21 cellular contexts compared by ENCODE assay signal in genomic region chr18:31652875-31653274, GRCh38. TPM values are rescaled to one million over a fixed set of nuclear protein-coding genes. Genes with fewer than 3 reads are reported as not detected.
A peak's percentile ranks its signal among the peaks of the same experiment; 100 is the strongest.
DNase-seq lines count a peak whose midpoint lies in the region; ATAC-seq, FAIRE-seq and TF ChIP-seq lines count a peak whose summit lies in the region.
"Had no signal": no experiment of that assay in that cellular context is flagged by ENCODE, and none has a peak within 500 bp of the region (broad histone marks: within the 10 kb centered on the region; RNA-seq: fewer than 3 reads in every experiment).

No MANE protein-coding gene starts in this region.

- peaks cover 35% of the 10 kb centered on the region for H3K4me1 ChIP-seq in Caco-2
- no peaks in the 10 kb centered on the region for H3K4me1 ChIP-seq in K562 (replicated peaks in 1 of 2; ENCODE audit: control insufficient read depth in 2 of 2, insufficient read depth in 2 of 2, low read length in 2 of 2)

- TF ChIP-seq EP300 in K562 (IDR thresholded peaks at IDR 0.05; ENCODE audit: low read length), result no peak

- H3K27me3 ChIP-seq in Caco-2 (replicated peaks; ENCODE audit: control insufficient read depth, insufficient read depth, low read length), result no peaks in the 10 kb centered on the region
- peaks cover 13 to 24% of the 10 kb centered on the region in 2 experiments for H3K27me3 ChIP-seq in K562 (ENCODE audit: control insufficient read depth in 2 of 2, insufficient read depth in 2 of 2, low read length in 2 of 2)

- CTCF ChIA-PET in Caco-2 (lab: Charles Lee), result no interaction called here
- CTCF ChIA-PET in K562 (lab: Yijun Ruan, JAX; ENCODE audit: low intra/inter-chr PET ratio), result no interaction called here

- no peaks in the 10 kb centered on the region for H3K9me3 ChIP-seq in Caco-2
- H3K9me3 ChIP-seq in K562 (replicated peaks; ENCODE audit: control insufficient read depth, insufficient read depth, low read depth, low read length), result no peaks in the 10 kb centered on the region

- peaks cover 32% of the 10 kb centered on the region for H3K36me3 Mint-ChIP-seq in Caco-2 (ENCODE audit: insufficient read depth, unreplicated experiment)
- peaks cover 31% of the 10 kb centered on the region for H3K36me3 Mint-ChIP-seq in nephron progenitor cell (ENCODE audit: low read depth)
- H3K36me3 Mint-ChIP-seq: CD8-positive, alpha-beta memory T cell; IgD-negative memory B cell had no signal

- H4K20me1 ChIP-seq in K562 (replicated peaks; ENCODE audit: control insufficient read depth, insufficient read depth, low read length), result no peaks in the 10 kb centered on the region

- H3K36me3 ChIP-seq in Caco-2 (ENCODE audit: control insufficient read depth, insufficient read depth, low read length), result no peaks in the 10 kb centered on the region
- no peaks in the 10 kb centered on the region for H3K36me3 ChIP-seq in K562 (ENCODE audit: control insufficient read depth, insufficient read depth, low read length)

- DNase-seq in Caco-2, result no peak
- no peak for DNase-seq in GM18507 (ENCODE audit: extremely low spot score, insufficient read length, low read depth)
- DNase-seq in K562 (ENCODE audit: extremely low read depth in 1 of 4, low spot score in 3 of 4), result no peak
- no peak for DNase-seq in nephron progenitor cell
- no peak for DNase-seq in NCI-H1417 (lab: John Stamatoyannopoulos, UW)
- no peak for DNase-seq in COR-L47 (lab: John Stamatoyannopoulos, UW)
- DNase-seq in RPMI8226, result no peak
- DNase-seq in T-helper 2 cell, result no peak
- DNase-seq: CD8-positive, alpha-beta memory T cell; DMS53; EL; NCI-H1694 treated with DMSO at 0.1 percent for 48 hours; NCI-H2081 treated with DMSO at 0.1 percent for 48 hours; NCI-H2171 treated with DMSO at 0.1 percent for 48 hours; NCI-H446; OCI-M1; SHP77 had no signal

- H3K4me2 ChIP-seq in K562 (ENCODE audit: insufficient read depth, low read length), result no peak overlapping the region

- peak; percentile 24 for FAIRE-seq in GM18507 (lab: Jason Lieb, UNC)
- no peak for FAIRE-seq in K562 (lab: Jason Lieb, UNC)
- FAIRE-seq: D721Med, H1 had no signal

- ATAC-seq in K562, result no peak
- ATAC-seq: HCT116 had no signal

- H3K4me3 Mint-ChIP-seq in Caco-2 (ENCODE audit: unreplicated experiment) (peak overlapping the region; percentile 14), nephron progenitor cell (no peak overlapping the region)
- H3K4me3 Mint-ChIP-seq: CD8-positive, alpha-beta memory T cell; IgD-negative memory B cell had no signal

- H3K4me1 Mint-ChIP-seq in Caco-2 (ENCODE audit: low read depth, unreplicated experiment) (peaks cover 37% of the 10 kb centered on the region), nephron progenitor cell (peaks cover 23% of the 10 kb centered on the region)

- no peak for TF ChIP-seq CTCF in Caco-2 (IDR thresholded peaks at IDR 0.05; ENCODE audit: insufficient read depth in 1 of 2, low read depth in 1 of 2, low read length in 1 of 2, severe bottlenecking in 1 of 2, unreplicated experiment in 1 of 2)
- TF ChIP-seq CTCF in K562 (IDR thresholded peaks at IDR 0.05 in 2 of 3, conservative IDR thresholded peaks at IDR 0.05 in 1 of 3; ENCODE audit: insufficient read depth in 2 of 3, low read depth in 1 of 3, low read length in 3 of 3), result no peak
- no peak for TF ChIP-seq CTCF in nephron progenitor cell (IDR thresholded peaks at IDR 0.05)

- no TSS peak for BruUV-seq in Caco-2 (replicated peaks; lab: Mats Ljungman, UMichigan)
- BruUV-seq in K562 (replicated peaks; lab: Mats Ljungman, UMichigan), result no TSS peak

- WGBS in K562 (ENCODE audit: insufficient coverage, low coverage, missing lambda C conversion rate), result 4% methylated on average over 3 of the region's 3 CpGs

- POLR2A ChIA-PET in Caco-2 (lab: Charles Lee) (no interaction called here), K562 (lab: Yijun Ruan, JAX) (interaction anchor here (1.6 kb wide), 1 partner anchor 10 kb away, joined by 5 read pairs; no protein-coding TSS in a partner anchor)

- H3K9me1 ChIP-seq in K562 (ENCODE audit: control insufficient read depth, insufficient read depth, low read length), result no peaks in the 10 kb centered on the region

- TF ChIP-seq RAD21 in K562 (CRISPR knock-in tag; conservative IDR thresholded peaks at IDR 0.05 in 1 of 2, IDR thresholded peaks at IDR 0.05 in 1 of 2), result no peak

- intact Hi-C loops in Caco-2 (cut with micrococcal nuclease; ENCODE audit: unreplicated experiment) (no loop called here), K562 (cut with micrococcal nuclease) (no loop called here)

- H2AFZ ChIP-seq in K562 (ENCODE audit: low read depth, low read length), result no peak overlapping the region

- no peaks in the 10 kb centered on the region for H3K27me3 Mint-ChIP-seq in Caco-2 (ENCODE audit: insufficient read depth, unreplicated experiment)
- peaks cover 3% of the 10 kb centered on the region for H3K27me3 Mint-ChIP-seq in nephron progenitor cell (ENCODE audit: low read depth, poor library complexity)

- H3K9me3 Mint-ChIP-seq in Caco-2 (ENCODE audit: unreplicated experiment) (no peaks in the 10 kb centered on the region), nephron progenitor cell (no peaks in the 10 kb centered on the region)
- H3K9me3 Mint-ChIP-seq: IgD-negative memory B cell had no signal

- H3K27ac Mint-ChIP-seq in Caco-2 (ENCODE audit: unreplicated experiment), result peak overlapping the region; percentile 23
- H3K27ac Mint-ChIP-seq in nephron progenitor cell, result peak overlapping the region; percentile 30

- in situ Hi-C loops in K562 (cut with MboI), result no loop called here

- H3K27ac ChIP-seq in K562 (ENCODE audit: extremely low read depth, low read depth, low read length), result no peak overlapping the region

- H3K9ac ChIP-seq in K562 (ENCODE audit: insufficient read depth in 1 of 2, low read depth in 2 of 2, low read length in 2 of 2), result no peak overlapping the region

- TF ChIP-seq POLR2A in K562 (conservative IDR thresholded peaks at IDR 0.05), result no peak

- H3K4me3 ChIP-seq in Caco-2 (ENCODE audit: low read depth, low read length) (no peak overlapping the region), K562 (no peak overlapping the region)

- H3K79me2 ChIP-seq in K562 (ENCODE audit: control insufficient read depth, insufficient read depth, low read length), result no peaks in the 10 kb centered on the region

TF ChIP-seq in K562, 482 proteins besides CTCF, POLR2A, EP300 and RAD21 (continues in another document):
- TF ChIP-seq POU5F1 (IDR thresholded peaks at IDR 0.05; ENCODE audit: borderline replicate concordance, low read depth, low read length, partially characterized antibody) (no peak), CAMTA2 (CRISPR knock-in tag; conservative IDR thresholded peaks at IDR 0.05) (no peak), MEIS2 (IDR thresholded peaks at IDR 0.05; ENCODE audit: partially characterized antibody) (peak; percentile 29), PML (IDR thresholded peaks at IDR 0.05; ENCODE audit: low read length) (no peak), TCF7 (IDR thresholded peaks at IDR 0.05; ENCODE audit: borderline replicate concordance) (no peak), HBP1 (CRISPR knock-in tag; IDR thresholded peaks at IDR 0.05) (no peak), POLR2H (tag; IDR thresholded peaks at IDR 0.05; ENCODE audit: low read depth) (no peak), PKNOX1 (IDR thresholded peaks at IDR 0.05) (peak; percentile 61), DLX4 (CRISPR knock-in tag; IDR thresholded peaks at IDR 0.05) (no peak)

RNA-seq across cellular contexts. Expression of gene B4GALT6, which starts 31.5 kb away (rescaled TPM):
- total RNA-seq in Caco-2 (2022), result 22.4 and 28.5 TPM in 2 replicates
- total RNA-seq in K562 (2011; cell fraction: chromatin; rRNA removed; ENCODE audit: low replicate concordance), result not detected in 2 replicates
- 0.13 TPM in 1 of 2 replicates, not detected in the other for total RNA-seq in K562 (2011; cell fraction: nucleolus; rRNA removed)
- total RNA-seq in K562 (2011; cell fraction: nucleoplasm; rRNA removed), result 0.22 TPM in 1 of 2 replicates, not detected in the other
- 0.05 and 0.08 TPM in 2 replicates for total RNA-seq in K562 (2014; rRNA removed)
- total RNA-seq in K562 (2014; rRNA removed; fragmentation: Illumina TruSeq; extraction: Trizol), result 0.11 and 0.16 TPM in 2 replicates
- total RNA-seq in K562 (2015; rRNA removed; fragmentation: Illumina TruSeq; extraction: Trizol), result 0.04 and 0.07 TPM in 2 replicates
- total RNA-seq in K562 (2021), result 0.18 and 0.27 TPM in 2 replicates
- 0.18 and 0.47 TPM in 2 replicates for polyA plus RNA-seq in K562 (2011; rRNA removed)
- 0.18 TPM in 1 of 2 replicates, not detected in the other for polyA plus RNA-seq in K562 (2011; cell fraction: cytosol; rRNA removed)
- 0.07 and 0.76 TPM in 2 replicates for polyA plus RNA-seq in K562 (2011; cell fraction: nucleus; rRNA removed)
- 0.17 and 0.68 TPM in 2 replicates for polyA plus RNA-seq in K562 (2012)
- polyA plus RNA-seq in K562 (2014; fragmentation: Illumina TruSeq; extraction: Trizol), result 0.07 and 0.18 TPM in 2 replicates
- polyA plus RNA-seq in K562 (2014; fragmentation: Nextera tagmentation; extraction: Ambion mirVana), result under 1 TPM; 0.03 to 0.04 TPM
- polyA plus RNA-seq in K562 (2014; rRNA removed), result 0.08 and 0.09 TPM in 2 replicates
- 0.21 and 0.69 TPM in 2 replicates for polyA minus RNA-seq in K562 (2011; rRNA and poly(A)+ RNA removed)
- not detected in 2 replicates for polyA minus RNA-seq in K562 (2011; cell fraction: cytosol; rRNA and poly(A)+ RNA removed)
- 0.22 TPM in 1 of 2 replicates, not detected in the other for polyA minus RNA-seq in K562 (2011; cell fraction: nucleus; rRNA and poly(A)+ RNA removed)
- polyA plus RNA-seq: IgD-negative memory B cell had no signal

Comparison
In these comparisons a context has a peak if more than half of its experiments do, and no peak if none do; other contexts are left out.
1. RNA of gene B4GALT6, which starts 31.5 kb away (total RNA-seq): 22.4 to 28.5 TPM in Caco-2; 0.04 to 0.27 TPM in K562; every median in the first group is over 10 times any median in the second.